1 cellular context compared by ENCODE assay signal in genomic region chr5:148687871-148688270, GRCh38.
A peak's percentile ranks its signal among the peaks of the same experiment; 100 is the strongest.
TF ChIP-seq lines count a peak whose summit lies in the region.

No MANE protein-coding gene starts in this region.

TF ChIP-seq in IMR-90, 13 proteins besides CTCF, POLR2A, EP300 and RAD21 (continued from another document):
- TF ChIP-seq CEBPB (IDR thresholded peaks at IDR 0.05; ENCODE audit: low read depth, low read length) = peak; percentile 72
